In genomic region chr15:50753463-50753862, GRCh38 we compare ENCODE assay signal across 17 cellular contexts.
"Had no signal": no experiment of that assay in that cellular context is flagged by ENCODE, and none has a peak within 500 bp of the region (broad histone marks: within the 10 kb centered on the region; RNA-seq: fewer than 3 reads in every experiment).

No MANE protein-coding gene starts in this region.

- H3K9me3 ChIP-seq: ovary, testis had no signal

- H3K4me3 ChIP-seq: coronary artery, ovary, testis had no signal

- H3K9me3 Mint-ChIP-seq: activated naive CD8-positive, alpha-beta T cell treated with anti-CD3 and anti-CD28 coated beads, Interleukin-2, amount 50 U/mL, for 24 hours; memory B cell; neural crest cell; stimulated activated naive CD8-positive, alpha-beta T cell treated with anti-CD3 and anti-CD28 coated beads, Interleukin-15, Interleukin-2, amounts not matched to agents 100 ng/mL and 50 ng/mL, for 24 hours had no signal

- H3K27me3 Mint-ChIP-seq: activated naive CD8-positive, alpha-beta T cell treated with anti-CD3 and anti-CD28 coated beads, Interleukin-2, amount 50 U/mL, for 24 hours; memory B cell; stimulated activated naive CD8-positive, alpha-beta T cell treated with anti-CD3 and anti-CD28 coated beads, Interleukin-15, Interleukin-2, amounts not matched to agents 100 ng/mL and 50 ng/mL, for 24 hours; T-helper 17 cell had no signal

- ATAC-seq: activated naive CD8-positive, alpha-beta T cell treated with anti-CD3 and anti-CD28 coated beads, Interleukin-2, amount 50 U/mL, for 24 hours; left lobe of liver; T-helper 17 cell had no signal

- H3K27ac ChIP-seq: coronary artery, ovary, testis had no signal

- H3K27me3 ChIP-seq: ovary, testis had no signal

- H3K27ac Mint-ChIP-seq: activated naive CD8-positive, alpha-beta T cell treated with anti-CD3 and anti-CD28 coated beads, Interleukin-2, amount 50 U/mL, for 24 hours; memory B cell; stimulated activated naive CD8-positive, alpha-beta T cell treated with anti-CD3 and anti-CD28 coated beads, Interleukin-15, Interleukin-2, amounts not matched to agents 100 ng/mL and 50 ng/mL, for 24 hours; T-helper 17 cell had no signal

- H3K4me3 Mint-ChIP-seq: activated naive CD8-positive, alpha-beta T cell treated with anti-CD3 and anti-CD28 coated beads, Interleukin-2, amount 50 U/mL, for 24 hours; memory B cell; neural crest cell; stimulated activated naive CD8-positive, alpha-beta T cell treated with anti-CD3 and anti-CD28 coated beads, Interleukin-15, Interleukin-2, amounts not matched to agents 100 ng/mL and 50 ng/mL, for 24 hours had no signal

- FAIRE-seq: endothelial cell of umbilical vein, TTC549 had no signal

- DNase-seq: activated CD4-positive, alpha-beta T cell treated with anti-CD3 and anti-CD28 coated beads for 1 hour; activated naive CD4-positive, alpha-beta T cell treated with Interleukin-2 at 50 U/mL for 16 hours; activated naive CD8-positive, alpha-beta T cell treated with anti-CD3 and anti-CD28 coated beads, Interleukin-2, amount 50 U/mL, for 24 hours; central memory CD4-positive, alpha-beta T cell; effector CD4-positive, alpha-beta T cell; ovary; stimulated activated CD4-positive, alpha-beta T cell treated with anti-CD3 and anti-CD28 coated beads, Interleukin-4, amount 100 ng/mL, for 1 hour; stimulated activated CD8-positive, alpha-beta memory T cell treated with anti-CD3 and anti-CD28 coated beads, Interleukin-4, amount 100 ng/mL, for 48 hours; T-helper 17 cell; testis had no signal

- H3K36me3 ChIP-seq: ovary had no signal
